ENCODE assay signal across 8 cellular contexts in the genomic region with DNA sequence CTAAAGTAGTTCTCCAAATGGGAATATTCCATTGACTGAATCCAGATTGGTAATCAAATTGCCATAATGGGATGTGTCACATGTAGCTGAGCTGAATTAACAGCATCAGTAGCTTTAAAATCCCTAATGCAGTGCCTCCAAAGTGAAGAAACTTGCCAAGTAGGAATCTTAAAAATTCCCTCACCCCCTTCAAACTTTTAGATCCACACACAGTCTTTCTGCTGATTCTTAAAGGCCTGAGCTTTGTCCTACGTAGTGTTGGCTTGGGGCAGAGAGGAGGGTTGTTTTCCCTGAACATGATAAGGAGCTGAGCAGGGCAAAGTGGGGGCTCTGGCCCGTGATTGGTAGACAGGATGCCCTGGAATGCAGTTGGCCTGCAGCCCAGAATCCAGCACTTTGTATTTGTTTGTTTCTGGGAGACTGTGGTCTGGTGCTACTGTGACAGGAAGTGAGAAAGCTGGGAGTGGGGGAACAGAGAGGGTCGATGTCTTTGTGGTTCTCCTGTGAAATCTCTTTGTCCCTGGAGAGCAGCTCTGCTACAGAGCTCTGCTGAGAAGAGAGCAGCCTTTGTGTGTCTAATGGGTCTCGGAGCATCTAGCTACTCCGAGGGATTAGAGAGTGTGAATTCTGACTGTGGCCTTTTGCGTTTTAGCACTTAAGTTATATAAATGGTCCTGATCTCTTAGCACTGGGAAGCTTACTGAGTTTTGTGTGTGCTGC. TPM values are rescaled to one million over a fixed set of nuclear protein-coding genes. Genes with fewer than 3 reads are reported as not detected.
DNase-seq lines count a peak whose midpoint lies in the region; ATAC-seq, FAIRE-seq and TF ChIP-seq lines count a peak whose summit lies in the region.

No MANE protein-coding gene starts in this region.

- CTCF ChIA-PET in K562 (lab: Yijun Ruan, JAX; ENCODE audit: low intra/inter-chr PET ratio) = no interaction called here
- CTCF ChIA-PET in GM10248 (lab: Yijun Ruan, JAX) = interaction anchor here (0.8 to 4.9 kb wide), 5 partner anchors 8 to 23 kb away, joined by 3 to 29 read pairs (median 6); no protein-coding TSS in a partner anchor

- peak overlapping the region; percentile 4; the same call in 1 of the 3 replicates for H3K27ac ChIP-seq in K562 (ENCODE audit: extremely low read depth, low read depth, low read length)

- FAIRE-seq in K562 (lab: Jason Lieb, UNC) = peak; percentile 71

- no peaks in the 10 kb centered on the region for H3K9me1 ChIP-seq in K562 (ENCODE audit: control insufficient read depth, insufficient read depth, low read length)

- no peak overlapping the region for H3K4me3 Mint-ChIP-seq in effector memory CD8-positive, alpha-beta T cell

- peak; percentile 65 for DNase-seq in COLO668 (lab: John Stamatoyannopoulos, UW; ENCODE audit: unreplicated experiment)
- DNase-seq in MG63 = peak; percentile 96
- DNase-seq in K562 (ENCODE audit: extremely low read depth in 1 of 4, low spot score in 3 of 4) = peak; percentile 61 to 73 (median 69)
- DNase-seq in iPS DF 19.7 (ENCODE audit: low read depth, low spot score) = peak; percentile 93
- peak; percentile 91 for DNase-seq in sciatic nerve (ENCODE audit: low spot score)
- DNase-seq in effector memory CD8-positive, alpha-beta T cell = no peak
- DNase-seq in GM10248 (ENCODE audit: extremely low spot score) = no peak

- no peaks in the 10 kb centered on the region for H3K36me3 Mint-ChIP-seq in effector memory CD8-positive, alpha-beta T cell (ENCODE audit: insufficient read depth)

- no peak for TF ChIP-seq RAD21 in K562 (CRISPR knock-in tag; conservative IDR thresholded peaks at IDR 0.05 in 1 of 2, IDR thresholded peaks at IDR 0.05 in 1 of 2)

- POLR2A ChIA-PET in K562 (lab: Yijun Ruan, JAX) = interaction anchor here (0.8 to 9.4 kb wide), 9 partner anchors 9 to 116 kb away, joined by 3 to 88 read pairs (median 4); partner anchors contain the start of genes BTBD18 and CTNND1
- POLR2A ChIA-PET in GM10248 (lab: Yijun Ruan, JAX) = interaction anchor here (1.3 kb wide), 1 partner anchor 14 kb away, joined by 3 read pairs; no protein-coding TSS in a partner anchor

- TF ChIP-seq CTCF in K562 (IDR thresholded peaks at IDR 0.05 in 2 of 3, conservative IDR thresholded peaks at IDR 0.05 in 1 of 3; ENCODE audit: insufficient read depth in 2 of 3, low read depth in 1 of 3, low read length in 3 of 3) (no peak), GM10248 (IDR thresholded peaks at IDR 0.05; ENCODE audit: control extremely low read depth, extremely low read depth, low read depth, missing control alignments) (no peak)

- H3K27ac Mint-ChIP-seq in effector memory CD8-positive, alpha-beta T cell = no peak overlapping the region

- no peak overlapping the region for H3K4me3 ChIP-seq in MG63
- no peak overlapping the region for H3K4me3 ChIP-seq in K562

- no peak overlapping the region for H2AFZ ChIP-seq in K562 (ENCODE audit: low read depth, low read length)

- H3K79me2 ChIP-seq in K562 (ENCODE audit: control insufficient read depth, insufficient read depth, low read length) = peaks cover 92% of the 10 kb centered on the region

- 0 out of 2 replicates have a peak, but pooled peaks have one; percentile 9 for TF ChIP-seq EP300 in K562 (IDR thresholded peaks at IDR 0.05; ENCODE audit: low read length)

- intact Hi-C loops in K562 (cut with micrococcal nuclease) (loop anchor here (2.0 kb wide), 1 partner anchor 16 kb away; no protein-coding TSS in a partner anchor), sciatic nerve (cut with DNase I) (no loop called here)

- no peaks in the 10 kb centered on the region for H3K27me3 ChIP-seq in MG63
- H3K27me3 ChIP-seq in K562 (ENCODE audit: control insufficient read depth in 2 of 2, insufficient read depth in 2 of 2, low read length in 2 of 2) = no peaks in the 10 kb centered on the region

- peaks cover 6 to 7% of the 10 kb centered on the region in 2 donors for H3K4me1 Mint-ChIP-seq in effector memory CD8-positive, alpha-beta T cell (ENCODE audit: low read depth in 2 of 2)

- 13% methylated on average over 6 of the region's 6 CpGs for WGBS in K562 (ENCODE audit: insufficient coverage, low coverage, missing lambda C conversion rate)

- TF ChIP-seq POLR2A in K562 (conservative IDR thresholded peaks at IDR 0.05) = no peak

- H3K9me3 ChIP-seq in MG63 (no peaks in the 10 kb centered on the region), K562 (replicated peaks; ENCODE audit: control insufficient read depth, insufficient read depth, low read depth, low read length) (no peaks in the 10 kb centered on the region)

- no TSS peak for BruUV-seq in K562 (replicated peaks; lab: Mats Ljungman, UMichigan)

- H3K36me3 ChIP-seq in MG63 = peaks cover 17% of the 10 kb centered on the region
- H3K36me3 ChIP-seq in K562 (ENCODE audit: control insufficient read depth, insufficient read depth, low read length) = peaks cover 10% of the 10 kb centered on the region; the same call in 2 of the 3 replicates

- ATAC-seq in K562 (peak; percentile 69), sciatic nerve (peak; percentile 94), GM19455 (IDR thresholded peaks at IDR 0.05; ENCODE audit: unreplicated experiment) (no peak)
- no peak for ATAC-seq in effector memory CD8-positive, alpha-beta T cell (replicated peaks)

- H3K9ac ChIP-seq in K562 (ENCODE audit: insufficient read depth in 1 of 2, low read depth in 2 of 2, low read length in 2 of 2) = peak overlapping the region; percentile 17 to 41; a peak in 1 of 4 replicates

- H3K27me3 Mint-ChIP-seq in effector memory CD8-positive, alpha-beta T cell = no peaks in the 10 kb centered on the region

- H3K9me3 Mint-ChIP-seq in effector memory CD8-positive, alpha-beta T cell = no peaks in the 10 kb centered on the region

- H3K4me2 ChIP-seq in K562 (ENCODE audit: insufficient read depth, low read length) = peak overlapping the region; percentile 51

- peaks cover 26 to 72% of the 10 kb centered on the region in 2 experiments for H3K4me1 ChIP-seq in K562 (replicated peaks in 1 of 2; ENCODE audit: control insufficient read depth in 2 of 2, insufficient read depth in 2 of 2, low read length in 2 of 2)

- peaks cover 63% of the 10 kb centered on the region for H4K20me1 ChIP-seq in K562 (replicated peaks; ENCODE audit: control insufficient read depth, insufficient read depth, low read length)

- in situ Hi-C loops in K562 (cut with MboI) = no loop called here

RNA-seq across cellular contexts. Expression of gene CTNND1, which starts 16.9 kb away (rescaled TPM):
- 25.9 and 26.6 TPM in 2 replicates for total RNA-seq in MG63 (2014; rRNA removed; shearing (Covaris generic); ENCODE audit: low replicate concordance)
- 231 and 262 TPM in 2 replicates for total RNA-seq in K562 (2011; cell fraction: chromatin; rRNA removed; ENCODE audit: low replicate concordance)
- total RNA-seq in K562 (2011; cell fraction: nucleolus; rRNA removed) = 84.4 and 84.7 TPM in 2 replicates
- total RNA-seq in K562 (2011; cell fraction: nucleoplasm; rRNA removed) = 126 and 154 TPM in 2 replicates
- total RNA-seq in K562 (2014; rRNA removed) (38.2 and 48.9 TPM in 2 replicates), K562 (2014; rRNA removed; fragmentation: Illumina TruSeq; extraction: Trizol) (37.4 and 41.7 TPM in 2 replicates), K562 (2015; rRNA removed; fragmentation: Illumina TruSeq; extraction: Trizol) (41.5 and 43.3 TPM in 2 replicates), K562 (2021) (55.0 and 59.4 TPM in 2 replicates), sciatic nerve (270 TPM)
- polyA plus RNA-seq in K562 (2011; rRNA removed) (74.0 and 84.2 TPM in 2 replicates), K562 (2014; fragmentation: Illumina TruSeq; extraction: Trizol) (47.2 and 54.9 TPM in 2 replicates), K562 (2014; fragmentation: Nextera tagmentation; extraction: Ambion mirVana) (10 to 100 TPM; 11.1 to 23.8 TPM), K562 (2014; rRNA removed) (33.6 and 36.8 TPM in 2 replicates)
- polyA plus RNA-seq in K562 (2011; cell fraction: cytosol; rRNA removed) = 57.8 and 67.2 TPM in 2 replicates
- polyA plus RNA-seq in K562 (2011; cell fraction: nucleus; rRNA removed) = 68.6 and 69.0 TPM in 2 replicates
- 35.7 and 45.2 TPM in 2 replicates for polyA plus RNA-seq in K562 (2012)
- polyA minus RNA-seq in K562 (2011; rRNA and poly(A)+ RNA removed) = 136 and 146 TPM in 2 replicates
- 61.1 and 105 TPM in 2 replicates for polyA minus RNA-seq in K562 (2011; cell fraction: cytosol; rRNA and poly(A)+ RNA removed)
- polyA minus RNA-seq in K562 (2011; cell fraction: nucleus; rRNA and poly(A)+ RNA removed) = 34.9 and 59.4 TPM in 2 replicates

RNA-seq across cellular contexts. Expression of gene BTBD18, which starts 26.9 kb away (rescaled TPM):
- total RNA-seq in MG63 (2014; rRNA removed; shearing (Covaris generic); ENCODE audit: low replicate concordance) = not detected in 2 replicates
- total RNA-seq in K562 (2011; cell fraction: chromatin; rRNA removed; ENCODE audit: low replicate concordance) = not detected in 2 replicates
- not detected in 2 replicates for total RNA-seq in K562 (2011; cell fraction: nucleolus; rRNA removed)
- total RNA-seq in K562 (2011; cell fraction: nucleoplasm; rRNA removed) = not detected in 2 replicates
- total RNA-seq in K562 (2014; rRNA removed) = not detected in 2 replicates
- total RNA-seq in K562 (2014; rRNA removed; fragmentation: Illumina TruSeq; extraction: Trizol) = not detected in 2 replicates
- total RNA-seq in K562 (2015; rRNA removed; fragmentation: Illumina TruSeq; extraction: Trizol) = not detected in 2 replicates
- total RNA-seq in K562 (2021) = not detected in 2 replicates
- polyA plus RNA-seq in K562 (2011; rRNA removed) = not detected in 2 replicates
- polyA plus RNA-seq in K562 (2011; cell fraction: cytosol; rRNA removed) = not detected in 2 replicates
- polyA plus RNA-seq in K562 (2011; cell fraction: nucleus; rRNA removed) = not detected in 2 replicates
- 0.10 and 0.18 TPM in 2 replicates for polyA plus RNA-seq in K562 (2012)
- polyA plus RNA-seq in K562 (2014; fragmentation: Illumina TruSeq; extraction: Trizol) = not detected in 2 replicates
- under 1 TPM in 1 of 2 experiments, not detected in 1; 0.06 TPM for polyA plus RNA-seq in K562 (2014; fragmentation: Nextera tagmentation; extraction: Ambion mirVana)
- polyA plus RNA-seq in K562 (2014; rRNA removed) = not detected in 2 replicates
- polyA minus RNA-seq in K562 (2011; rRNA and poly(A)+ RNA removed) = not detected in 2 replicates
- not detected in 2 replicates for polyA minus RNA-seq in K562 (2011; cell fraction: cytosol; rRNA and poly(A)+ RNA removed)
- polyA minus RNA-seq in K562 (2011; cell fraction: nucleus; rRNA and poly(A)+ RNA removed) = not detected in 2 replicates
- not detected for total RNA-seq in sciatic nerve

RNA-seq across cellular contexts. Expression of gene SELENOH, which starts 37.2 kb away (rescaled TPM):
- 147 and 154 TPM in 2 replicates for total RNA-seq in MG63 (2014; rRNA removed; shearing (Covaris generic); ENCODE audit: low replicate concordance)
- 83.6 and 114 TPM in 2 replicates for total RNA-seq in K562 (2011; cell fraction: chromatin; rRNA removed; ENCODE audit: low replicate concordance)
- 79.0 and 105 TPM in 2 replicates for total RNA-seq in K562 (2011; cell fraction: nucleolus; rRNA removed)
- 100 and 130 TPM in 2 replicates for total RNA-seq in K562 (2011; cell fraction: nucleoplasm; rRNA removed)
- 254 and 261 TPM in 2 replicates for total RNA-seq in K562 (2014; rRNA removed)
- total RNA-seq in K562 (2014; rRNA removed; fragmentation: Illumina TruSeq; extraction: Trizol) = 47.8 and 49.2 TPM in 2 replicates
- total RNA-seq in K562 (2015; rRNA removed; fragmentation: Illumina TruSeq; extraction: Trizol) = 118 and 136 TPM in 2 replicates
- 194 and 216 TPM in 2 replicates for total RNA-seq in K562 (2021)
- polyA plus RNA-seq in K562 (2011; rRNA removed) = 116 and 120 TPM in 2 replicates
- polyA plus RNA-seq in K562 (2011; cell fraction: cytosol; rRNA removed) = 130 and 220 TPM in 2 replicates
- 80.1 and 86.3 TPM in 2 replicates for polyA plus RNA-seq in K562 (2011; cell fraction: nucleus; rRNA removed)
- 164 and 181 TPM in 2 replicates for polyA plus RNA-seq in K562 (2012)
- polyA plus RNA-seq in K562 (2014; fragmentation: Illumina TruSeq; extraction: Trizol) = 33.9 and 70.6 TPM in 2 replicates
- 10 to 100 TPM; 16.6 to 39.5 TPM for polyA plus RNA-seq in K562 (2014; fragmentation: Nextera tagmentation; extraction: Ambion mirVana)
- polyA plus RNA-seq in K562 (2014; rRNA removed) = 278 and 299 TPM in 2 replicates
- polyA minus RNA-seq in K562 (2011; rRNA and poly(A)+ RNA removed) = 18.6 and 22.8 TPM in 2 replicates
- polyA minus RNA-seq in K562 (2011; cell fraction: cytosol; rRNA and poly(A)+ RNA removed) = 22.3 and 25.8 TPM in 2 replicates
- polyA minus RNA-seq in K562 (2011; cell fraction: nucleus; rRNA and poly(A)+ RNA removed) = 33.8 and 45.2 TPM in 2 replicates
- total RNA-seq in sciatic nerve = 77.5 TPM

Comparison
In these comparisons a context has a peak if more than half of its experiments do, and no peak if none do; other contexts are left out.
1. DNase-seq: peak in COLO668 (single experiment), MG63 (single experiment), K562 (4 of 4), iPS DF 19.7 (single experiment) and sciatic nerve (single experiment); none in effector memory CD8-positive, alpha-beta T cell (0 of 3) and GM10248 (single experiment).
2. ATAC-seq: peak in K562 (single experiment) and sciatic nerve (single experiment); none in GM19455 (single experiment) and effector memory CD8-positive, alpha-beta T cell (single experiment).